Comparison of ENCODE assay signal across 16 cellular contexts in genomic region chr12:124562796-124563181, GRCh38. TPM values are rescaled to one million over a fixed set of nuclear protein-coding genes. Genes with fewer than 3 reads are reported as not detected.
DNase-seq lines count a peak whose midpoint lies in the region; ATAC-seq and TF ChIP-seq lines count a peak whose summit lies in the region.
"Had no signal": no experiment of that assay in that cellular context is flagged by ENCODE, and none has a peak within 500 bp of the region (broad histone marks: within the 10 kb centered on the region; RNA-seq: fewer than 3 reads in every experiment).

No MANE protein-coding gene starts in this region.

- peaks cover 62 to 76% (median 69%) of the 10 kb centered on the region in 10 experiments for H3K4me1 ChIP-seq in BLaER1 treated with 17β-estradiol and CSF1 and Interleukin-3, amounts not matched to agents 10 nM and 100 nM
- H3K4me1 ChIP-seq in endodermal cell (ENCODE audit: control insufficient read depth, insufficient read depth, low read length) (peaks cover 3% of the 10 kb centered on the region), rectal smooth muscle tissue (ENCODE audit: control insufficient read depth, insufficient read depth, low read length) (peaks cover 23% of the 10 kb centered on the region)

- H3K4me1 Mint-ChIP-seq in endodermal cell: peaks cover 23% of the 10 kb centered on the region
- H3K4me1 Mint-ChIP-seq in activated CD8-positive, alpha-beta T cell treated with anti-CD3 and anti-CD28 coated beads for 36 hours (ENCODE audit: low read depth): peaks cover 41% of the 10 kb centered on the region

- H4K20me1 ChIP-seq in BLaER1 treated with 17β-estradiol and CSF1 and Interleukin-3, amounts not matched to agents 10 nM and 100 nM: peaks cover 84 to 89% (median 88%) of the 10 kb centered on the region in 11 experiments

- TF ChIP-seq CTCF in RWPE1 (conservative IDR thresholded peaks at IDR 0.05; ENCODE audit: low read depth): no peak
- no peak for TF ChIP-seq CTCF in endodermal cell (conservative IDR thresholded peaks at IDR 0.05)
- TF ChIP-seq CTCF in activated CD8-positive, alpha-beta T cell treated with anti-CD3 and anti-CD28 coated beads for 36 hours (IDR thresholded peaks at IDR 0.05): no peak

- WGBS in endodermal cell (ENCODE audit: insufficient coverage in 1 of 2, insufficient read length in 1 of 2), 2 experiments: 89 to 91% methylated on average over 4 of the region's 4 CpGs

- H3K9me3 ChIP-seq in BLaER1 treated with 17β-estradiol and CSF1 and Interleukin-3, amounts not matched to agents 10 nM and 100 nM (replicated peaks in 1 of 11): peaks cover 0 to 7% (median 5%) of the 10 kb centered on the region in 11 experiments; a peak in 10 of 22 replicates
- no peaks in the 10 kb centered on the region for H3K9me3 ChIP-seq in endodermal cell (ENCODE audit: control insufficient read depth, low read length)
- H3K9me3 ChIP-seq: SJCRH30 had no signal

- H3K27me3 ChIP-seq in BLaER1 treated with 17β-estradiol and CSF1 and Interleukin-3, amounts not matched to agents 10 nM and 100 nM: no peaks in the 10 kb centered on the region
- no peaks in the 10 kb centered on the region for H3K27me3 ChIP-seq in endodermal cell (ENCODE audit: control insufficient read depth, insufficient read depth, low read length, poor library complexity, severe bottlenecking)
- H3K27me3 ChIP-seq in rectal smooth muscle tissue (ENCODE audit: control insufficient read depth, insufficient read depth, low read length): no peaks in the 10 kb centered on the region
- H3K27me3 ChIP-seq: SJCRH30 had no signal

- H3K27me3 Mint-ChIP-seq in endodermal cell (ENCODE audit: insufficient read depth): no peaks in the 10 kb centered on the region
- no peaks in the 10 kb centered on the region for H3K27me3 Mint-ChIP-seq in activated CD8-positive, alpha-beta T cell treated with anti-CD3 and anti-CD28 coated beads for 36 hours

- H3K36me3 ChIP-seq in BLaER1 treated with 17β-estradiol and CSF1 and Interleukin-3, amounts not matched to agents 10 nM and 100 nM: peaks cover 0 to 33% (median 13%) of the 10 kb centered on the region in 11 experiments; a peak in 14 of 22 replicates
- no peaks in the 10 kb centered on the region for H3K36me3 ChIP-seq in endodermal cell (ENCODE audit: control insufficient read depth, insufficient read depth, low read length)
- no peaks in the 10 kb centered on the region for H3K36me3 ChIP-seq in rectal smooth muscle tissue (ENCODE audit: control insufficient read depth, insufficient read depth, low read length)

- CTCF ChIA-PET in RWPE1 (lab: Yijun Ruan, JAX): interaction anchor here (0.6 to 1.0 kb wide), 2 partner anchors 108 to 156 kb away, joined by 3 to 4 read pairs; no protein-coding TSS in a partner anchor
- CTCF ChIA-PET in activated CD8-positive, alpha-beta T cell treated with anti-CD3 and anti-CD28 coated beads for 36 hours (lab: Charles Lee): no interaction called here

- H3K27ac ChIP-seq in BLaER1 treated with 17β-estradiol and CSF1 and Interleukin-3, amounts not matched to agents 10 nM and 100 nM: no peak overlapping the region
- H3K27ac ChIP-seq in RWPE1: peak overlapping the region; percentile 58
- no peak overlapping the region for H3K27ac ChIP-seq in endodermal cell (ENCODE audit: low read depth, low read length)
- peak overlapping the region; percentile 16 for H3K27ac ChIP-seq in rectal smooth muscle tissue (ENCODE audit: low read depth, low read length)

- no peak overlapping the region for H3K27ac Mint-ChIP-seq in endodermal cell
- no peak overlapping the region for H3K27ac Mint-ChIP-seq in activated CD8-positive, alpha-beta T cell treated with anti-CD3 and anti-CD28 coated beads for 36 hours

- ATAC-seq in HG03354 (IDR thresholded peaks at IDR 0.05; ENCODE audit: poor library complexity, severe bottlenecking, unreplicated experiment) (no peak), GM21528 (IDR thresholded peaks at IDR 0.05; ENCODE audit: low FRiP score, unreplicated experiment) (no peak)
- no peak for ATAC-seq in activated CD8-positive, alpha-beta T cell treated with anti-CD3 and anti-CD28 coated beads for 36 hours

- peak overlapping the region in 10 of 11 experiments; percentile 11 to 98 (median 71); a peak in 15 of 22 replicates for H3K4me2 ChIP-seq in BLaER1 treated with 17β-estradiol and CSF1 and Interleukin-3, amounts not matched to agents 10 nM and 100 nM

- H3K36me3 Mint-ChIP-seq in endodermal cell (ENCODE audit: low read depth): peaks cover 2% of the 10 kb centered on the region
- H3K36me3 Mint-ChIP-seq in activated CD8-positive, alpha-beta T cell treated with anti-CD3 and anti-CD28 coated beads for 36 hours (ENCODE audit: low read depth): peaks cover 1% of the 10 kb centered on the region

- intact Hi-C loops in activated CD8-positive, alpha-beta T cell treated with anti-CD3 and anti-CD28 coated beads for 36 hours (cut with micrococcal nuclease): no loop called here

- H3K4me3 ChIP-seq in BLaER1 treated with 17β-estradiol and CSF1 and Interleukin-3, amounts not matched to agents 10 nM and 100 nM: no peak overlapping the region
- H3K4me3 ChIP-seq in endodermal cell (ENCODE audit: low read length) (no peak overlapping the region), rectal smooth muscle tissue (ENCODE audit: low read length) (no peak overlapping the region)
- H3K4me3 ChIP-seq: SJCRH30 had no signal

- no peak overlapping the region for H3K4me3 Mint-ChIP-seq in endodermal cell
- H3K4me3 Mint-ChIP-seq in activated CD8-positive, alpha-beta T cell treated with anti-CD3 and anti-CD28 coated beads for 36 hours: no peak overlapping the region

- no peaks in the 10 kb centered on the region for H3K9me3 Mint-ChIP-seq in endodermal cell
- H3K9me3 Mint-ChIP-seq in activated CD8-positive, alpha-beta T cell treated with anti-CD3 and anti-CD28 coated beads for 36 hours: no peaks in the 10 kb centered on the region
- H3K9me3 Mint-ChIP-seq: H9 had no signal

- DNase-seq in RWPE1 (ENCODE audit: low spot score) (no peak), endodermal cell (peak; percentile 52)
- no peak for DNase-seq in activated CD4-positive, alpha-beta T cell treated with anti-CD3 and anti-CD28 coated beads for 4 hours
- DNase-seq in activated CD8-positive, alpha-beta T cell treated with anti-CD3 and anti-CD28 coated beads for 36 hours: no peak
- DNase-seq: COR-L47, H9, KG1, NCI-H1436 treated with DMSO at 0.1 percent for 48 hours, NCI-H2029 treated with DMSO at 0.1 percent for 48 hours, NCI-H2171 treated with DMSO at 0.1 percent for 48 hours, NCI-H748 treated with DMSO at 0.1 percent for 48 hours, SJCRH30 had no signal

- peak overlapping the region in 2 of 11 experiments; percentile 29 to 30; a peak in 1 of 22 replicates for H3K9ac ChIP-seq in BLaER1 treated with 17β-estradiol and CSF1 and Interleukin-3, amounts not matched to agents 10 nM and 100 nM
- H3K9ac ChIP-seq in endodermal cell (ENCODE audit: extremely low read depth, low read length, poor library complexity, severe bottlenecking) (no peak overlapping the region), rectal smooth muscle tissue (ENCODE audit: low read length) (no peak overlapping the region)

- POLR2A ChIA-PET in RWPE1 (lab: Yijun Ruan, JAX; ENCODE audit: low non-redundant PET): no interaction called here
- POLR2A ChIA-PET in activated CD8-positive, alpha-beta T cell treated with anti-CD3 and anti-CD28 coated beads for 36 hours (lab: Charles Lee): interaction anchor here (1.0 kb wide), 1 partner anchor 19 kb away, joined by 3 read pairs; no protein-coding TSS in a partner anchor

RNA-seq across cellular contexts. Expression of gene NCOR2, which starts 4.6 kb away (rescaled TPM):
- 100 to 1,000 TPM; 185 to 207 TPM for total RNA-seq in endodermal cell
- polyA plus RNA-seq in endodermal cell (2013, experiment 1 of 2): 112 TPM
- polyA plus RNA-seq in endodermal cell (2013, experiment 2 of 2): 110 TPM
- 100 to 1,000 TPM; 105 to 110 TPM for total RNA-seq in activated CD8-positive, alpha-beta T cell treated with anti-CD3 and anti-CD28 coated beads for 36 hours

Comparison
In these comparisons a context has a peak if more than half of its experiments do, and no peak if none do; other contexts are left out.
1. H3K27ac ChIP-seq: peak in RWPE1 (single experiment) and rectal smooth muscle tissue (single experiment); none in BLaER1 treated with 17β-estradiol and CSF1 and Interleukin-3, amounts not matched to agents 10 nM and 100 nM (0 of 11) and endodermal cell (single experiment).